ENCODE assay signal across 8 cellular contexts in the genomic region with DNA sequence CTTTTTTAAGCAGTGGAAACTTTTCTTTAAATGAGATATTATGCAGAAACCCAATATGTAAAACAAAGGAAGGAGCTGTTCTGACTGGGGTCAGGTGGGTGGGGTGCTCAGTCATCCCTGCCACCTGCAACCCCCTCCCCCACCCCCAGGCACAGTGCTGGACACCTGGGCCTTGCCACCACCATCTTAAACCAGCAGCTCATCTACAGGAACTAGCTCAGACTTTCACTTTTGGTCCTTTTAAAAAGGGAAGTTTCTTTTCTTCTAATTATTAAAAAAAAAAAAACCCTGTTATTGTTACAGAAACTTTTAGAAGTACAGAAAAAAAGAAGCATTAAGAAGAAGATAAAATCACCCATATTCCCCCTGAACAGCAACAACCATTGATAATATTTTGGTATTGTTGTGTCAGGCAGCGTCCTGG. TPM values are rescaled to one million over a fixed set of nuclear protein-coding genes. Genes with fewer than 3 reads are reported as not detected.
DNase-seq lines count a peak whose midpoint lies in the region; ATAC-seq and TF ChIP-seq lines count a peak whose summit lies in the region.

No MANE protein-coding gene starts in this region.

- no peaks in the 10 kb centered on the region for H4K20me1 ChIP-seq in BLaER1 treated with 17β-estradiol and CSF1 and Interleukin-3, amounts not matched to agents 10 nM and 100 nM

- H3K9me3 ChIP-seq in BLaER1 treated with 17β-estradiol and CSF1 and Interleukin-3, amounts not matched to agents 10 nM and 100 nM (replicated peaks in 1 of 11): no peaks in the 10 kb centered on the region; a peak in 1 of 22 replicates

- H3K36me3 ChIP-seq in BLaER1 treated with 17β-estradiol and CSF1 and Interleukin-3, amounts not matched to agents 10 nM and 100 nM: peaks cover 0 to 19% (median 8%) of the 10 kb centered on the region in 11 experiments; a peak in 7 of 22 replicates

- H3K4me2 ChIP-seq in BLaER1 treated with 17β-estradiol and CSF1 and Interleukin-3, amounts not matched to agents 10 nM and 100 nM: peak overlapping the region; percentile 44 to 66 (median 58); a peak in 21 of 22 replicates

- peak; percentile 79 for DNase-seq in activated CD8-positive, alpha-beta memory T cell treated with anti-CD3 and anti-CD28 coated beads, Interleukin-2, amount 50 U/mL, for 48 hours
- peak; percentile 72 to 79 for DNase-seq in stimulated activated CD4-positive, alpha-beta T cell treated with anti-CD3 and anti-CD28 coated beads, Interleukin-4, amount 100 ng/mL, for 4 hours
- DNase-seq in HFFc6 (no peak), D341Med (ENCODE audit: low spot score) (no peak), Right ventricle myocardium inferior (ENCODE audit: missing footprints) (no peak)

- H3K36me3 Mint-ChIP-seq in HFFc6 (ENCODE audit: low read depth): no peaks in the 10 kb centered on the region

- no peak overlapping the region for H3K27ac Mint-ChIP-seq in HFFc6

- H3K27me3 Mint-ChIP-seq in HFFc6 (ENCODE audit: insufficient read depth): peaks cover 31% of the 10 kb centered on the region

- ATAC-seq in GM21381 (IDR thresholded peaks at IDR 0.05; ENCODE audit: unreplicated experiment): peak; percentile 91
- ATAC-seq in HG03575 (IDR thresholded peaks at IDR 0.05; ENCODE audit: extremely low read depth, insufficient number of reproducible peaks, low FRiP score, unreplicated experiment): peak; percentile 39
- no peak for ATAC-seq in Right ventricle myocardium inferior

- no peak for TF ChIP-seq CTCF in HFFc6 (IDR thresholded peaks at IDR 0.05)

- peaks cover 19 to 28% (median 24%) of the 10 kb centered on the region in 10 experiments for H3K4me1 ChIP-seq in BLaER1 treated with 17β-estradiol and CSF1 and Interleukin-3, amounts not matched to agents 10 nM and 100 nM

- peak overlapping the region in 7 of 11 experiments; percentile 3 to 54 (median 35); a peak in 9 of 22 replicates for H3K9ac ChIP-seq in BLaER1 treated with 17β-estradiol and CSF1 and Interleukin-3, amounts not matched to agents 10 nM and 100 nM

- no peak overlapping the region for H3K4me3 ChIP-seq in BLaER1 treated with 17β-estradiol and CSF1 and Interleukin-3, amounts not matched to agents 10 nM and 100 nM

- H3K27ac ChIP-seq in BLaER1 treated with 17β-estradiol and CSF1 and Interleukin-3, amounts not matched to agents 10 nM and 100 nM: peak overlapping the region in 10 of 11 experiments; percentile 36 to 74 (median 65); a peak in 19 of 22 replicates

- no peak overlapping the region for H3K4me3 Mint-ChIP-seq in HFFc6

- no peaks in the 10 kb centered on the region for H3K27me3 ChIP-seq in BLaER1 treated with 17β-estradiol and CSF1 and Interleukin-3, amounts not matched to agents 10 nM and 100 nM

- intact Hi-C loops in Right ventricle myocardium inferior (cut with DNase I): no loop called here

- H3K9me3 Mint-ChIP-seq in HFFc6: no peaks in the 10 kb centered on the region

- peaks cover 6% of the 10 kb centered on the region; the same call in 1 of the 2 replicates for H3K4me1 Mint-ChIP-seq in HFFc6 (ENCODE audit: low read depth)

RNA-seq across cellular contexts. Expression of gene PPP1R16B, which starts 37.1 kb away (rescaled TPM):
- total RNA-seq in HFFc6 (2021; fragmentation: NEBNext Ultra II Directional; extraction: Animal tissue kit (Norgen Biotek cat#: 25700)): not detected
- total RNA-seq in Right ventricle myocardium inferior: 9.0 TPM

Comparison
In these comparisons a context has a peak if more than half of its experiments do, and no peak if none do; other contexts are left out.
1. DNase-seq: peak in activated CD8-positive, alpha-beta memory T cell treated with anti-CD3 and anti-CD28 coated beads, Interleukin-2, amount 50 U/mL, for 48 hours (single experiment) and stimulated activated CD4-positive, alpha-beta T cell treated with anti-CD3 and anti-CD28 coated beads, Interleukin-4, amount 100 ng/mL, for 4 hours (2 of 2); none in HFFc6 (single experiment), D341Med (single experiment) and Right ventricle myocardium inferior (single experiment).